In the genomic region with DNA sequence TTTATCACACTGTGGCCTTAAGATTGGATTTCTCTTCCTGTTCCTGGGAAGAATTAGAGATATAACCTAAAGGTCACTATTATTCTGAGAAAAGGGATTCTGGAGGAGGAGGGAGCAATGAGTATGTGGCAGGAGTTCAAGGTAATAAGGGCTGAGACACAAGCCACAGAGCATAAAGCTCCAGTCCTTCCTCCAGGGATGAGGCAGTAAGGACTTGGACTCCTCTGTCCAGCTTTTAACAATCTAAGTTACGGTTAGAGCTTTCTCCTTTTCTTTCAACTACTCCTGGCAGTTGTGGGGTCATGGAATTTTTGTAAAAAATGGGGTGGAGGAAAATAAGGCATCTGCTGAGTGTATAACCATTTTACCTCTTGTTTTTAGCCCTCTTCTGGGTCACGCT, we compare ENCODE assay signal across 1 cellular context.
TF ChIP-seq lines count a peak whose summit lies in the region.

HSD3B2 (plus strand) TSS at position 201 of the 400 bp plus-strand sequence. CDS start 270 bp downstream, outside the sequence.

TF ChIP-seq in HepG2, 621 proteins besides CTCF, POLR2A, EP300 and RAD21:
- TF ChIP-seq, protein P1, sequence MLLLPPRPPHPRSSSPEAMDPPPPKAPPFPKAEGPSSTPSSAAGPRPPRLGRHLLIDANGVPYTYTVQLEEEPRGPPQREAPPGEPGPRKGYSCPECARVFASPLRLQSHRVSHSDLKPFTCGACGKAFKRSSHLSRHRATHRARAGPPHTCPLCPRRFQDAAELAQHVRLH (CRISPR knock-in tag; IDR thresholded peaks at IDR 0.05; ENCODE audit: borderline replicate concordance, low read depth), result no peak
- TF ChIP-seq ZNF569 (CRISPR knock-in tag; IDR thresholded peaks at IDR 0.05; ENCODE audit: borderline replicate concordance), result no peak
- no peak for TF ChIP-seq KAT7 (CRISPR knock-in tag; IDR thresholded peaks at IDR 0.05; ENCODE audit: borderline replicate concordance)
- TF ChIP-seq ZFP1 (CRISPR knock-in tag; IDR thresholded peaks at IDR 0.05), result no peak
- TF ChIP-seq, protein P2, sequence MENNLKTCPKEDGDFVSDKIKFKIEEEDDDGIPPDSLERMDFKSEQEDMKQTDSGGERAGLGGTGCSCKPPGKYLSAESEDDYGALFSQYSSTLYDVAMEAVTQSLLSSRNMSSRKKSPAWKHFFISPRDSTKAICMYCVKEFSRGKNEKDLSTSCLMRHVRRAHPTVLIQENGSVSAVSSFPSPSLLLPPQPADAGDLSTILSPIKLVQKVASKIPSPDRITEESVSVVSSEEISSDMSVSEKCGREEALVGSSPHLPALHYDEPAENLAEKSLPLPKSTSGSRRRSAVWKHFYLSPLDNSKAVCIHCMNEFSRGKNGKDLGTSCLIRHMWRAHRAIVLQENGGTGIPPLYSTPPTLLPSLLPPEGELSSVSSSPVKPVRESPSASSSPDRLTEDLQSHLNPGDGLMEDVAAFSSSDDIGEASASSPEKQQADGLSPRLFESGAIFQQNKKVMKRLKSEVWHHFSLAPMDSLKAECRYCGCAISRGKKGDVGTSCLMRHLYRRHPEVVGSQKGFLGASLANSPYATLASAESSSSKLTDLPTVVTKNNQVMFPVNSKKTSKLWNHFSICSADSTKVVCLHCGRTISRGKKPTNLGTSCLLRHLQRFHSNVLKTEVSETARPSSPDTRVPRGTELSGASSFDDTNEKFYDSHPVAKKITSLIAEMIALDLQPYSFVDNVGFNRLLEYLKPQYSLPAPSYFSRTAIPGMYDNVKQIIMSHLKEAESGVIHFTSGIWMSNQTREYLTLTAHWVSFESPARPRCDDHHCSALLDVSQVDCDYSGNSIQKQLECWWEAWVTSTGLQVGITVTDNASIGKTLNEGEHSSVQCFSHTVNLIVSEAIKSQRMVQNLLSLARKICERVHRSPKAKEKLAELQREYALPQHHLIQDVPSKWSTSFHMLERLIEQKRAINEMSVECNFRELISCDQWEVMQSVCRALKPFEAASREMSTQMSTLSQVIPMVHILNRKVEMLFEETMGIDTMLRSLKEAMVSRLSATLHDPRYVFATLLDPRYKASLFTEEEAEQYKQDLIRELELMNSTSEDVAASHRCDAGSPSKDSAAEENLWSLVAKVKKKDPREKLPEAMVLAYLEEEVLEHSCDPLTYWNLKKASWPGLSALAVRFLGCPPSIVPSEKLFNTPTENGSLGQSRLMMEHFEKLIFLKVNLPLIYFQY (CRISPR knock-in tag; IDR thresholded peaks at IDR 0.05; ENCODE audit: borderline replicate concordance), result no peak
- TF ChIP-seq, protein P3, sequence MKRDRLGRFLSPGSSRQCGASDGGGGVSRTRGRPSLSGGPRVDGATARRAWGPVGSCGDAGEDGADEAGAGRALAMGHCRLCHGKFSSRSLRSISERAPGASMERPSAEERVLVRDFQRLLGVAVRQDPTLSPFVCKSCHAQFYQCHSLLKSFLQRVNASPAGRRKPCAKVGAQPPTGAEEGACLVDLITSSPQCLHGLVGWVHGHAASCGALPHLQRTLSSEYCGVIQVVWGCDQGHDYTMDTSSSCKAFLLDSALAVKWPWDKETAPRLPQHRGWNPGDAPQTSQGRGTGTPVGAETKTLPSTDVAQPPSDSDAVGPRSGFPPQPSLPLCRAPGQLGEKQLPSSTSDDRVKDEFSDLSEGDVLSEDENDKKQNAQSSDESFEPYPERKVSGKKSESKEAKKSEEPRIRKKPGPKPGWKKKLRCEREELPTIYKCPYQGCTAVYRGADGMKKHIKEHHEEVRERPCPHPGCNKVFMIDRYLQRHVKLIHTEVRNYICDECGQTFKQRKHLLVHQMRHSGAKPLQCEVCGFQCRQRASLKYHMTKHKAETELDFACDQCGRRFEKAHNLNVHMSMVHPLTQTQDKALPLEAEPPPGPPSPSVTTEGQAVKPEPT (CRISPR knock-in tag; IDR thresholded peaks at IDR 0.05; ENCODE audit: low read depth), result no peak
- no peak for TF ChIP-seq ZNF766 (CRISPR knock-in tag; IDR thresholded peaks at IDR 0.05; ENCODE audit: borderline replicate concordance)
- TF ChIP-seq ZNF460 (CRISPR knock-in tag; IDR thresholded peaks at IDR 0.05; ENCODE audit: borderline replicate concordance), result no peak
- TF ChIP-seq, protein P4, sequence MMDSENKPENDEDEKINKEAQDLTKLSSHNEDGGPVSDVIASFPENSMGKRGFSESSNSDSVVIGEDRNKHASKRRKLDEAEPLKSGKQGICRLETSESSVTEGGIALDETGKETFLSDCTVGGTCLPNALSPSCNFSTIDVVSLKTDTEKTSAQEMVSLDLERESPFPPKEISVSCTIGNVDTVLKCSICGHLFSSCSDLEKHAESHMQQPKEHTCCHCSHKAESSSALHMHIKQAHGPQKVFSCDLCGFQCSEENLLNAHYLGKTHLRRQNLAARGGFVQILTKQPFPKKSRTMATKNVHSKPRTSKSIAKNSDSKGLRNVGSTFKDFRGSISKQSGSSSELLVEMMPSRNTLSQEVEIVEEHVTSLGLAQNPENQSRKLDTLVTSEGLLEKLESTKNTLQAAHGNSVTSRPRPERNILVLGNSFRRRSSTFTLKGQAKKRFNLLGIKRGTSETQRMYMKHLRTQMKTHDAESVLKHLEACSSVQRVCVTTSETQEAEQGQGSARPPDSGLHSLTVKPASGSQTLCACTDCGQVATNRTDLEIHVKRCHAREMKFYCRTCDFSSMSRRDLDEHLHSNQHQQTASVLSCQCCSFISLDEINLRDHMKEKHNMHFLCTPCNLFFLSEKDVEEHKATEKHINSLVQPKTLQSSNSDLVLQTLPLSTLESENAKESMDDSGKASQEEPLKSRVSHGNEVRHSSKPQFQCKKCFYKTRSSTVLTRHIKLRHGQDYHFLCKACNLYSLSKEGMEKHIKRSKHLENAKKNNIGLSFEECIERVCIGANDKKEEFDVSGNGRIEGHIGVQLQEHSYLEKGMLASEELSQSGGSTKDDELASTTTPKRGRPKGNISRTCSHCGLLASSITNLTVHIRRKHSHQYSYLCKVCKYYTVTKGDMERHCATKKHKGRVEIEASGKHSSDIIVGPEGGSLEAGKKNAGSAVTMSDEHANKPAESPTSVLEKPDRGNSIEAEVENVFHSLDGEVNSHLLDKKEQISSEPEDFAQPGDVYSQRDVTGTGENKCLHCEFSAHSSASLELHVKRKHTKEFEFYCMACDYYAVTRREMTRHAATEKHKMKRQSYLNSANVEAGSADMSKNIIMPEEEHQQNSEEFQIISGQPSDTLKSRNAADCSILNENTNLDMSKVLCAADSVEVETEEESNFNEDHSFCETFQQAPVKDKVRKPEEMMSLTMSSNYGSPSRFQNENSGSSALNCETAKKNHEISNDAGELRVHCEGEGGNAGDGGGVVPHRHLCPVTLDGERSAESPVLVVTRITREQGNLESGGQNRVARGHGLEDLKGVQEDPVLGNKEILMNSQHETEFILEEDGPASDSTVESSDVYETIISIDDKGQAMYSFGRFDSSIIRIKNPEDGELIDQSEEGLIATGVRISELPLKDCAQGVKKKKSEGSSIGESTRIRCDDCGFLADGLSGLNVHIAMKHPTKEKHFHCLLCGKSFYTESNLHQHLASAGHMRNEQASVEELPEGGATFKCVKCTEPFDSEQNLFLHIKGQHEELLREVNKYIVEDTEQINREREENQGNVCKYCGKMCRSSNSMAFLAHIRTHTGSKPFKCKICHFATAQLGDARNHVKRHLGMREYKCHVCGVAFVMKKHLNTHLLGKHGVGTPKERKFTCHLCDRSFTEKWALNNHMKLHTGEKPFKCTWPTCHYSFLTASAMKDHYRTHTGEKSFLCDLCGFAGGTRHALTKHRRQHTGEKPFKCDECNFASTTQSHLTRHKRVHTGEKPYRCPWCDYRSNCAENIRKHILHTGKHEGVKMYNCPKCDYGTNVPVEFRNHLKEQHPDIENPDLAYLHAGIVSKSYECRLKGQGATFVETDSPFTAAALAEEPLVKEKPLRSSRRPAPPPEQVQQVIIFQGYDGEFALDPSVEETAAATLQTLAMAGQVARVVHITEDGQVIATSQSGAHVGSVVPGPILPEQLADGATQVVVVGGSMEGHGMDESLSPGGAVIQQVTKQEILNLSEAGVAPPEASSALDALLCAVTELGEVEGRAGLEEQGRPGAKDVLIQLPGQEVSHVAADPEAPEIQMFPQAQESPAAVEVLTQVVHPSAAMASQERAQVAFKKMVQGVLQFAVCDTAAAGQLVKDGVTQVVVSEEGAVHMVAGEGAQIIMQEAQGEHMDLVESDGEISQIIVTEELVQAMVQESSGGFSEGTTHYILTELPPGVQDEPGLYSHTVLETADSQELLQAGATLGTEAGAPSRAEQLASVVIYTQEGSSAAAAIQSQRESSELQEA (CRISPR knock-in tag; IDR thresholded peaks at IDR 0.05; ENCODE audit: not compliant biosample characterization), result no peak
